Comparison of ENCODE assay signal across 1 cellular context in the genomic region with DNA sequence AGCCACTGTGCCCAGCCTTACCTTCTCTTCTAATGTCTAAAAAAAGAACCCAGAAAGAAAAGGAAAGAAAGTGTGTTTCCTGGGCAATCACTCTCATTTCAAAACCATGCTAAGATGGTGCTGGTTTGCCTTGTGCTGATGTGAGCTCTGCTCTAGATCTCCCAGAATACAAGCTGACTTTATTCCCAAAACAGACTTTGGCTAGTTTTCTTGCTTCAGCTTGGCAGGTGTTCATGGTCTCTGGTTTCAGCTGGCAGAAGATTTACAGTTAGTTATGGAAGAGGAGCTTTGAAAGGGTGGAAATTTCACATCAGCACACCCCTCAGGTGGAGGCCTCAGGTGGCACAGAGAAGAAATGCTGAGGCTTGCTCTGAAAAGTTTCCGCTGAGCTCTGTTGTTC.
TF ChIP-seq lines count a peak whose summit lies in the region.

No MANE protein-coding gene starts in this region.

TF ChIP-seq in WTC11, 78 proteins besides CTCF, POLR2A, EP300 and RAD21 (continued from another document):
- TF ChIP-seq, protein P1, sequence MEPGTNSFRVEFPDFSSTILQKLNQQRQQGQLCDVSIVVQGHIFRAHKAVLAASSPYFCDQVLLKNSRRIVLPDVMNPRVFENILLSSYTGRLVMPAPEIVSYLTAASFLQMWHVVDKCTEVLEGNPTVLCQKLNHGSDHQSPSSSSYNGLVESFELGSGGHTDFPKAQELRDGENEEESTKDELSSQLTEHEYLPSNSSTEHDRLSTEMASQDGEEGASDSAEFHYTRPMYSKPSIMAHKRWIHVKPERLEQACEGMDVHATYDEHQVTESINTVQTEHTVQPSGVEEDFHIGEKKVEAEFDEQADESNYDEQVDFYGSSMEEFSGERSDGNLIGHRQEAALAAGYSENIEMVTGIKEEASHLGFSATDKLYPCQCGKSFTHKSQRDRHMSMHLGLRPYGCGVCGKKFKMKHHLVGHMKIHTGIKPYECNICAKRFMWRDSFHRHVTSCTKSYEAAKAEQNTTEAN (CRISPR knock-in tag; IDR thresholded peaks at IDR 0.05) = no peak
- TF ChIP-seq PRRX2 (CRISPR knock-in tag; IDR thresholded peaks at IDR 0.05) (no peak), NR2C2 (CRISPR knock-in tag; IDR thresholded peaks at IDR 0.05) (no peak), MYBL2 (CRISPR knock-in tag; IDR thresholded peaks at IDR 0.05) (no peak), JUN (CRISPR knock-in tag; IDR thresholded peaks at IDR 0.05) (no peak), NR1H2 (CRISPR knock-in tag; IDR thresholded peaks at IDR 0.05) (no peak)
- TF ChIP-seq, protein P2, sequence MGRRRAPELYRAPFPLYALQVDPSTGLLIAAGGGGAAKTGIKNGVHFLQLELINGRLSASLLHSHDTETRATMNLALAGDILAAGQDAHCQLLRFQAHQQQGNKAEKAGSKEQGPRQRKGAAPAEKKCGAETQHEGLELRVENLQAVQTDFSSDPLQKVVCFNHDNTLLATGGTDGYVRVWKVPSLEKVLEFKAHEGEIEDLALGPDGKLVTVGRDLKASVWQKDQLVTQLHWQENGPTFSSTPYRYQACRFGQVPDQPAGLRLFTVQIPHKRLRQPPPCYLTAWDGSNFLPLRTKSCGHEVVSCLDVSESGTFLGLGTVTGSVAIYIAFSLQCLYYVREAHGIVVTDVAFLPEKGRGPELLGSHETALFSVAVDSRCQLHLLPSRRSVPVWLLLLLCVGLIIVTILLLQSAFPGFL (CRISPR knock-in tag; IDR thresholded peaks at IDR 0.05; ENCODE audit: borderline replicate concordance) = no peak
- TF ChIP-seq, protein P3, sequence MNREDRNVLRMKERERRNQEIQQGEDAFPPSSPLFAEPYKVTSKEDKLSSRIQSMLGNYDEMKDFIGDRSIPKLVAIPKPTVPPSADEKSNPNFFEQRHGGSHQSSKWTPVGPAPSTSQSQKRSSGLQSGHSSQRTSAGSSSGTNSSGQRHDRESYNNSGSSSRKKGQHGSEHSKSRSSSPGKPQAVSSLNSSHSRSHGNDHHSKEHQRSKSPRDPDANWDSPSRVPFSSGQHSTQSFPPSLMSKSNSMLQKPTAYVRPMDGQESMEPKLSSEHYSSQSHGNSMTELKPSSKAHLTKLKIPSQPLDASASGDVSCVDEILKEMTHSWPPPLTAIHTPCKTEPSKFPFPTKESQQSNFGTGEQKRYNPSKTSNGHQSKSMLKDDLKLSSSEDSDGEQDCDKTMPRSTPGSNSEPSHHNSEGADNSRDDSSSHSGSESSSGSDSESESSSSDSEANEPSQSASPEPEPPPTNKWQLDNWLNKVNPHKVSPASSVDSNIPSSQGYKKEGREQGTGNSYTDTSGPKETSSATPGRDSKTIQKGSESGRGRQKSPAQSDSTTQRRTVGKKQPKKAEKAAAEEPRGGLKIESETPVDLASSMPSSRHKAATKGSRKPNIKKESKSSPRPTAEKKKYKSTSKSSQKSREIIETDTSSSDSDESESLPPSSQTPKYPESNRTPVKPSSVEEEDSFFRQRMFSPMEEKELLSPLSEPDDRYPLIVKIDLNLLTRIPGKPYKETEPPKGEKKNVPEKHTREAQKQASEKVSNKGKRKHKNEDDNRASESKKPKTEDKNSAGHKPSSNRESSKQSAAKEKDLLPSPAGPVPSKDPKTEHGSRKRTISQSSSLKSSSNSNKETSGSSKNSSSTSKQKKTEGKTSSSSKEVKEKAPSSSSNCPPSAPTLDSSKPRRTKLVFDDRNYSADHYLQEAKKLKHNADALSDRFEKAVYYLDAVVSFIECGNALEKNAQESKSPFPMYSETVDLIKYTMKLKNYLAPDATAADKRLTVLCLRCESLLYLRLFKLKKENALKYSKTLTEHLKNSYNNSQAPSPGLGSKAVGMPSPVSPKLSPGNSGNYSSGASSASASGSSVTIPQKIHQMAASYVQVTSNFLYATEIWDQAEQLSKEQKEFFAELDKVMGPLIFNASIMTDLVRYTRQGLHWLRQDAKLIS (CRISPR knock-in tag; IDR thresholded peaks at IDR 0.05; ENCODE audit: borderline replicate concordance) = no peak
- TF ChIP-seq, protein P4, sequence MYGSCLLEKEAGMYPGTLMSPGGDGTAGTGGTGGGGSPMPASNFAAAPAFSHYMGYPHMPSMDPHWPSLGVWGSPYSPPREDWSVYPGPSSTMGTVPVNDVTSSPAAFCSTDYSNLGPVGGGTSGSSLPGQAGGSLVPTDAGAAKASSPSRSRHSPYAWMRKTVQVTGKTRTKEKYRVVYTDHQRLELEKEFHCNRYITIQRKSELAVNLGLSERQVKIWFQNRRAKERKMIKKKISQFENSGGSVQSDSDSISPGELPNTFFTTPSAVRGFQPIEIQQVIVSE (CRISPR knock-in tag; IDR thresholded peaks at IDR 0.05; ENCODE audit: borderline replicate concordance) = no peak
- TF ChIP-seq, protein P5, sequence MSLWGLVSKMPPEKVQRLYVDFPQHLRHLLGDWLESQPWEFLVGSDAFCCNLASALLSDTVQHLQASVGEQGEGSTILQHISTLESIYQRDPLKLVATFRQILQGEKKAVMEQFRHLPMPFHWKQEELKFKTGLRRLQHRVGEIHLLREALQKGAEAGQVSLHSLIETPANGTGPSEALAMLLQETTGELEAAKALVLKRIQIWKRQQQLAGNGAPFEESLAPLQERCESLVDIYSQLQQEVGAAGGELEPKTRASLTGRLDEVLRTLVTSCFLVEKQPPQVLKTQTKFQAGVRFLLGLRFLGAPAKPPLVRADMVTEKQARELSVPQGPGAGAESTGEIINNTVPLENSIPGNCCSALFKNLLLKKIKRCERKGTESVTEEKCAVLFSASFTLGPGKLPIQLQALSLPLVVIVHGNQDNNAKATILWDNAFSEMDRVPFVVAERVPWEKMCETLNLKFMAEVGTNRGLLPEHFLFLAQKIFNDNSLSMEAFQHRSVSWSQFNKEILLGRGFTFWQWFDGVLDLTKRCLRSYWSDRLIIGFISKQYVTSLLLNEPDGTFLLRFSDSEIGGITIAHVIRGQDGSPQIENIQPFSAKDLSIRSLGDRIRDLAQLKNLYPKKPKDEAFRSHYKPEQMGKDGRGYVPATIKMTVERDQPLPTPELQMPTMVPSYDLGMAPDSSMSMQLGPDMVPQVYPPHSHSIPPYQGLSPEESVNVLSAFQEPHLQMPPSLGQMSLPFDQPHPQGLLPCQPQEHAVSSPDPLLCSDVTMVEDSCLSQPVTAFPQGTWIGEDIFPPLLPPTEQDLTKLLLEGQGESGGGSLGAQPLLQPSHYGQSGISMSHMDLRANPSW (CRISPR knock-in tag; conservative IDR thresholded peaks at IDR 0.05; ENCODE audit: low read depth) = no peak
- TF ChIP-seq, protein P6, sequence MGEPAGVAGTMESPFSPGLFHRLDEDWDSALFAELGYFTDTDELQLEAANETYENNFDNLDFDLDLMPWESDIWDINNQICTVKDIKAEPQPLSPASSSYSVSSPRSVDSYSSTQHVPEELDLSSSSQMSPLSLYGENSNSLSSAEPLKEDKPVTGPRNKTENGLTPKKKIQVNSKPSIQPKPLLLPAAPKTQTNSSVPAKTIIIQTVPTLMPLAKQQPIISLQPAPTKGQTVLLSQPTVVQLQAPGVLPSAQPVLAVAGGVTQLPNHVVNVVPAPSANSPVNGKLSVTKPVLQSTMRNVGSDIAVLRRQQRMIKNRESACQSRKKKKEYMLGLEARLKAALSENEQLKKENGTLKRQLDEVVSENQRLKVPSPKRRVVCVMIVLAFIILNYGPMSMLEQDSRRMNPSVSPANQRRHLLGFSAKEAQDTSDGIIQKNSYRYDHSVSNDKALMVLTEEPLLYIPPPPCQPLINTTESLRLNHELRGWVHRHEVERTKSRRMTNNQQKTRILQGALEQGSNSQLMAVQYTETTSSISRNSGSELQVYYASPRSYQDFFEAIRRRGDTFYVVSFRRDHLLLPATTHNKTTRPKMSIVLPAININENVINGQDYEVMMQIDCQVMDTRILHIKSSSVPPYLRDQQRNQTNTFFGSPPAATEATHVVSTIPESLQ (CRISPR knock-in tag; IDR thresholded peaks at IDR 0.05) = no peak
- TF ChIP-seq, protein P7, sequence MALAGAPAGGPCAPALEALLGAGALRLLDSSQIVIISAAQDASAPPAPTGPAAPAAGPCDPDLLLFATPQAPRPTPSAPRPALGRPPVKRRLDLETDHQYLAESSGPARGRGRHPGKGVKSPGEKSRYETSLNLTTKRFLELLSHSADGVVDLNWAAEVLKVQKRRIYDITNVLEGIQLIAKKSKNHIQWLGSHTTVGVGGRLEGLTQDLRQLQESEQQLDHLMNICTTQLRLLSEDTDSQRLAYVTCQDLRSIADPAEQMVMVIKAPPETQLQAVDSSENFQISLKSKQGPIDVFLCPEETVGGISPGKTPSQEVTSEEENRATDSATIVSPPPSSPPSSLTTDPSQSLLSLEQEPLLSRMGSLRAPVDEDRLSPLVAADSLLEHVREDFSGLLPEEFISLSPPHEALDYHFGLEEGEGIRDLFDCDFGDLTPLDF (CRISPR knock-in tag; IDR thresholded peaks at IDR 0.05) = no peak
TF ChIP-seq in WTC11: peak in this region for 0.
